ENCODE assay signal across 8 cellular contexts in the genomic region with DNA sequence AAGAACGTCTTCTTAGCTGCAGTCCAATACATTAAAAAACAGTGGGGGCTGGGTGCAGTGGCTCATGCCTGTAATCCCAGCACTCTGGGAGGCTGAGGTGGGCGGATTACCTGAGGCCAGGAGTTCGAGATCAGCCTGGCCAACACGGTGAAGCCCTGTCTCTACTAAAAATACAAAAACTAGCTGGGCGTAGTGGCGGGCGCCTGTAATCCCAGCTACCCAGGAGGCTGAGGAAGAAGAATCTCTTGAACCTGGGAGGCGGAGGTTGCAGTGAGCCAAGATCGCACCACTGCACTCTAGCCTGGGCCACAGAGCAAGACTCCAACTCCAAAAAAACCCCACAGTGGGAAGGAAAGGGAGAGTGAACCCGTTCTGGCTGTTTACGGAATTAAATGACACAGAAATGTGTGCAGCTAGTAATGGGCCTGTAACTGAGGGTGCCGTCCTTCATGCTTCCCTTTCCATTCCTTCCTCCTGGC. TPM values are rescaled to one million over a fixed set of nuclear protein-coding genes. Genes with fewer than 3 reads are reported as not detected.
DNase-seq lines count a peak whose midpoint lies in the region; ATAC-seq and TF ChIP-seq lines count a peak whose summit lies in the region.
"Not testable (repeated sequence)": the region's sequence is repeated elsewhere in the genome, so short reads cannot be mapped to it uniquely, and the experiment has no call there.

No MANE protein-coding gene starts in this region.

- 87% methylated on average over 12 of the region's 12 CpGs for WGBS in right cardiac atrium
- 89 to 95% methylated on average over 12 of the region's 12 CpGs for WGBS in upper lobe of left lung, 2 donors

- H3K36me3 Mint-ChIP-seq in T-helper 17 cell (ENCODE audit: low read depth), result peaks cover 19% of the 10 kb centered on the region
- peaks cover 17 to 20% of the 10 kb centered on the region in 2 donors for H3K36me3 Mint-ChIP-seq in activated naive CD4-positive, alpha-beta T cell treated with anti-CD3 and anti-CD28 coated beads, Interleukin-2, amount 50 U/mL, for 72 hours
- H3K36me3 Mint-ChIP-seq in naive thymus-derived CD8-positive, alpha-beta T cell, result peaks cover 3 to 100% (median 34%) of the 10 kb centered on the region in 3 donors

- H3K4me1 Mint-ChIP-seq in T-helper 17 cell, result peaks cover 21% of the 10 kb centered on the region
- peaks cover 2 to 19% (median 10%) of the 10 kb centered on the region in 4 donors for H3K4me1 Mint-ChIP-seq in naive thymus-derived CD8-positive, alpha-beta T cell

- H3K9ac ChIP-seq in BLaER1 treated with 17β-estradiol and CSF1 and Interleukin-3, amounts not matched to agents 10 nM and 100 nM, result peak overlapping the region in 3 of 11 experiments; percentile 9 to 58 (median 21); a peak in 3 of 22 replicates
- H3K9ac ChIP-seq in endocrine pancreas (ENCODE audit: control insufficient read depth, insufficient read depth, low read length), result peak overlapping the region; percentile 20
- H3K9ac ChIP-seq in skeletal muscle tissue (ENCODE audit: low read depth in 1 of 3, low read length in 3 of 3), result peak overlapping the region in 2 of 3 donors; percentile 36 to 73

- TF ChIP-seq POLR2A in upper lobe of left lung (IDR thresholded peaks at IDR 0.05), result not testable (repeated sequence)

- H3K9me3 ChIP-seq in BLaER1 treated with 17β-estradiol and CSF1 and Interleukin-3, amounts not matched to agents 10 nM and 100 nM (replicated peaks in 1 of 11); T-helper 17 cell (ENCODE audit: control insufficient read depth, low read length, poor library complexity, severe bottlenecking); endocrine pancreas (ENCODE audit: control insufficient read depth, low read length); right cardiac atrium (ENCODE audit: control insufficient read depth, low read length); skeletal muscle tissue (ENCODE audit: control insufficient read depth in 3 of 3, low read length in 3 of 3); upper lobe of left lung: not testable (repeated sequence)

- intact Hi-C loops in right cardiac atrium (cut with DNase I), result not testable (repeated sequence)

- H3K9me3 Mint-ChIP-seq in activated naive CD4-positive, alpha-beta T cell treated with anti-CD3 and anti-CD28 coated beads, Interleukin-2, amount 50 U/mL, for 72 hours; naive thymus-derived CD8-positive, alpha-beta T cell: not testable (repeated sequence)

- not testable (repeated sequence) for ATAC-seq in T-helper 17 cell; activated naive CD4-positive, alpha-beta T cell treated with anti-CD3 and anti-CD28 coated beads, Interleukin-2, amount 50 U/mL, for 72 hours; right cardiac atrium; naive thymus-derived CD8-positive, alpha-beta T cell; upper lobe of left lung (ENCODE audit: low FRiP score in 2 of 2)

- H4K20me1 ChIP-seq in BLaER1 treated with 17β-estradiol and CSF1 and Interleukin-3, amounts not matched to agents 10 nM and 100 nM, result not testable (repeated sequence)

- peak overlapping the region in 9 of 11 experiments; percentile 12 to 72 (median 38); a peak in 13 of 22 replicates for H3K27ac ChIP-seq in BLaER1 treated with 17β-estradiol and CSF1 and Interleukin-3, amounts not matched to agents 10 nM and 100 nM
- peak overlapping the region; percentile 90 for H3K27ac ChIP-seq in right cardiac atrium (ENCODE audit: low read length)
- peak overlapping the region; percentile 73 for H3K27ac ChIP-seq in skeletal muscle tissue (ENCODE audit: low read depth, low read length)
- H3K27ac ChIP-seq in upper lobe of left lung, result peak overlapping the region in 3 of 4 donors; percentile 0 to 69 (median 49)

- not testable (repeated sequence) for TF ChIP-seq CTCF in upper lobe of left lung (IDR thresholded peaks at IDR 0.05)

- POLR2A ChIA-PET in naive thymus-derived CD8-positive, alpha-beta T cell (lab: Charles Lee), result not testable (repeated sequence)

- H3K27me3 Mint-ChIP-seq in T-helper 17 cell; naive thymus-derived CD8-positive, alpha-beta T cell: not testable (repeated sequence)

- not testable (repeated sequence) for H3K27me3 ChIP-seq in BLaER1 treated with 17β-estradiol and CSF1 and Interleukin-3, amounts not matched to agents 10 nM and 100 nM; endocrine pancreas (ENCODE audit: control insufficient read depth, insufficient read depth, low read length); right cardiac atrium (ENCODE audit: control insufficient read depth, insufficient read depth); skeletal muscle tissue (ENCODE audit: control insufficient read depth in 3 of 3, insufficient read depth in 3 of 3, low read length in 3 of 3); upper lobe of left lung

- peaks cover 0 to 69% (median 4%) of the 10 kb centered on the region in 10 experiments; a peak in 9 of 20 replicates for H3K4me1 ChIP-seq in BLaER1 treated with 17β-estradiol and CSF1 and Interleukin-3, amounts not matched to agents 10 nM and 100 nM
- H3K4me1 ChIP-seq in endocrine pancreas (ENCODE audit: control insufficient read depth, insufficient read depth, low read length); right cardiac atrium (ENCODE audit: control insufficient read depth, insufficient read depth, low read length); upper lobe of left lung: not testable (repeated sequence)
- peaks cover 16 to 18% (median 18%) of the 10 kb centered on the region in 3 donors for H3K4me1 ChIP-seq in skeletal muscle tissue (ENCODE audit: control insufficient read depth in 3 of 3, insufficient read depth in 3 of 3, low read length in 3 of 3)

- TF ChIP-seq EP300 in upper lobe of left lung (IDR thresholded peaks at IDR 0.05), result not testable (repeated sequence)

- H3K4me2 ChIP-seq in BLaER1 treated with 17β-estradiol and CSF1 and Interleukin-3, amounts not matched to agents 10 nM and 100 nM, result peak overlapping the region in 4 of 11 experiments; percentile 18 to 68 (median 54); a peak in 6 of 22 replicates

- H3K36me3 ChIP-seq in BLaER1 treated with 17β-estradiol and CSF1 and Interleukin-3, amounts not matched to agents 10 nM and 100 nM, result peaks cover 100% of the 10 kb centered on the region in 11 experiments
- H3K36me3 ChIP-seq in endocrine pancreas (ENCODE audit: control insufficient read depth, insufficient read depth, low read length) (peaks cover 17% of the 10 kb centered on the region), skeletal muscle tissue (ENCODE audit: control insufficient read depth in 3 of 3, insufficient read depth in 3 of 3, low read length in 3 of 3) (peaks cover 39 to 59% (median 58%) of the 10 kb centered on the region in 3 donors), upper lobe of left lung (peaks cover 24 to 97% (median 86%) of the 10 kb centered on the region in 4 donors)

- not testable (repeated sequence) for DNase-seq in T-helper 17 cell; activated naive CD4-positive, alpha-beta T cell treated with anti-CD3 and anti-CD28 coated beads, Interleukin-2, amount 50 U/mL, for 72 hours (ENCODE audit: low spot score in 2 of 2); right cardiac atrium; naive thymus-derived CD8-positive, alpha-beta T cell; upper lobe of left lung

- H3K27ac Mint-ChIP-seq in T-helper 17 cell, result peak overlapping the region; percentile 91
- H3K27ac Mint-ChIP-seq in activated naive CD4-positive, alpha-beta T cell treated with anti-CD3 and anti-CD28 coated beads, Interleukin-2, amount 50 U/mL, for 72 hours, result peak overlapping the region; percentile 48 to 81
- peak overlapping the region in 7 of 10 donors; percentile 11 to 88 (median 85) for H3K27ac Mint-ChIP-seq in naive thymus-derived CD8-positive, alpha-beta T cell

- not testable (repeated sequence) for H3K4me3 ChIP-seq in BLaER1 treated with 17β-estradiol and CSF1 and Interleukin-3, amounts not matched to agents 10 nM and 100 nM; endocrine pancreas (ENCODE audit: control insufficient read depth, insufficient read depth, low read length); right cardiac atrium (ENCODE audit: low read length); upper lobe of left lung
- H3K4me3 ChIP-seq in skeletal muscle tissue (ENCODE audit: low read length in 3 of 3), result peak overlapping the region in 2 of 3 donors; percentile 12 to 37

- not testable (repeated sequence) for H3K4me3 Mint-ChIP-seq in T-helper 17 cell; naive thymus-derived CD8-positive, alpha-beta T cell

RNA-seq across cellular contexts. Expression of a gene that starts 35.7 kb away (rescaled TPM):
- total RNA-seq in T-helper 17 cell (100 to 1,000 TPM; 159 to 164 TPM), right cardiac atrium (10 to 100 TPM; 47.0 to 57.3 (median 52.3) TPM), skeletal muscle tissue (16.7 TPM), upper lobe of left lung (10 to 100 TPM; 27.2 to 94.3 (median 71.3) TPM)
- 100 to 1,000 TPM in 1 of 2 donors, 10 to 100 TPM in 1; 70.8 to 134 TPM for total RNA-seq in activated naive CD4-positive, alpha-beta T cell treated with anti-CD3 and anti-CD28 coated beads, Interleukin-2, amount 50 U/mL, for 72 hours
- polyA plus RNA-seq in right cardiac atrium, result 15.8 TPM
- total RNA-seq in naive thymus-derived CD8-positive, alpha-beta T cell, result 100 to 1,000 TPM; 228 to 256 TPM
- polyA plus RNA-seq in naive thymus-derived CD8-positive, alpha-beta T cell, result 10 to 100 TPM; 10.9 to 18.2 (median 15.2) TPM

RNA-seq across cellular contexts. Expression of a gene that starts 42.8 kb away (rescaled TPM):
- total RNA-seq in T-helper 17 cell (100 to 1,000 TPM; 122 to 123 TPM), right cardiac atrium (10 to 100 TPM; 14.9 to 23.9 (median 17.8) TPM), skeletal muscle tissue (12.5 TPM), upper lobe of left lung (10 to 100 TPM; 19.5 to 63.9 (median 37.0) TPM)
- 100 to 1,000 TPM; 114 to 196 TPM for total RNA-seq in activated naive CD4-positive, alpha-beta T cell treated with anti-CD3 and anti-CD28 coated beads, Interleukin-2, amount 50 U/mL, for 72 hours
- polyA plus RNA-seq in right cardiac atrium, result 8.6 TPM
- 100 to 1,000 TPM; 128 to 138 TPM for total RNA-seq in naive thymus-derived CD8-positive, alpha-beta T cell
- polyA plus RNA-seq in naive thymus-derived CD8-positive, alpha-beta T cell, result 10 to 100 TPM; 23.5 to 59.1 (median 42.3) TPM

Comparison
In these comparisons a context has a peak if more than half of its experiments do, and no peak if none do; other contexts are left out.
1. H3K27ac ChIP-seq: peak in every context shown above with its lines; median percentile 90 in right cardiac atrium; 73 in skeletal muscle tissue; 49 in upper lobe of left lung; 38 in BLaER1 treated with 17β-estradiol and CSF1 and Interleukin-3, amounts not matched to agents 10 nM and 100 nM.